Comparison of ENCODE assay signal across 27 cellular contexts in the genomic region with DNA sequence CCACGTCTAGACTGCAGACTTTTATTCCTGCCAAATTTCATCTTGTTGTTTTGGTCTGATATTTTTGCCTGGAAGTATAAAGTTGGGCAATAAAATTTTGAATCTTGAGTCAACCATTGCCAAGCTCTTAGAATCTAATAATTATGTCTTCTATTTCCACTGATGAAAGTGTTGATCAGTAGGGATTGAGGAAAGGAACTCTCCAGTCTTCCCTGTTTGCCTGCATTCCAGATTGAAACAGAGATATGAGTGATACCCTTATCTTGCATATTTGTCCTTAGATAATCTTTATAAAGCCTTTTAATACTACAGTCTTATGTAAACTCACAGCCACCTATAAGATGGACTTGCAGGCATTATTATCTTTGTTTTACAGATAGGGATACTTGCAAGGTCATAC.
"Had no signal": no experiment of that assay in that cellular context is flagged by ENCODE, and none has a peak within 500 bp of the region (broad histone marks: within the 10 kb centered on the region; RNA-seq: fewer than 3 reads in every experiment).

No MANE protein-coding gene starts in this region.

- H3K27me3 ChIP-seq: brain microvascular endothelial cell, esophagus muscularis mucosa, gastroesophageal sphincter, heart right ventricle had no signal

- H3K4me1 ChIP-seq: esophagus muscularis mucosa, gastroesophageal sphincter, heart right ventricle had no signal

- H3K27ac ChIP-seq: brain microvascular endothelial cell, coronary artery, esophagus muscularis mucosa, gastroesophageal sphincter, heart right ventricle had no signal

- H3K9me3 ChIP-seq: esophagus muscularis mucosa, gastroesophageal sphincter, heart right ventricle had no signal

- FAIRE-seq: bronchial epithelial cell had no signal

- DNase-seq: activated CD4-positive, alpha-beta memory T cell treated with anti-CD3 and anti-CD28 coated beads, Interleukin-2, amount 10 ng/mL, durations not matched to agents 7 days and 5 days; activated CD4-positive, alpha-beta T cell treated with anti-CD3 and anti-CD28 coated beads for 1 hour; activated CD4-positive, alpha-beta T cell treated with anti-CD3 and anti-CD28 coated beads for 4 hours; activated CD4-positive, alpha-beta T cell treated with anti-CD3 and anti-CD28 coated beads, Interleukin-2, amount 10 ng/mL, durations not matched to agents 7 days and 5 days; activated CD4-positive, alpha-beta T cell treated with anti-CD3 and anti-CD28 coated beads, Interleukin-2, amount 50 U/mL, for 4 hours; activated CD8-positive, alpha-beta memory T cell treated with anti-CD3 and anti-CD28 coated beads, Interleukin-2, amount 50 U/mL, for 48 hours; activated gamma-delta T cell; activated naive CD4-positive, alpha-beta T cell; activated naive CD4-positive, alpha-beta T cell treated with anti-CD3 and anti-CD28 coated beads, Interleukin-2, amount 10 ng/mL, durations not matched to agents 7 days and 5 days; activated naive CD8-positive, alpha-beta T cell treated with anti-CD3 and anti-CD28 coated beads, Interleukin-2, amount 10 ng/mL, durations not matched to agents 7 days and 5 days; activated T-cell treated with anti-CD3 and anti-CD28 coated beads for 4 hours; activated T-cell treated with anti-CD3 and anti-CD28 coated beads, Interleukin-2, amount 50 U/mL, for 24 hours; activated T-cell treated with anti-CD3 and anti-CD28 coated beads, Interleukin-2, amount 50 U/mL, for 72 hours; amniotic stem cell; anterior cingulate cortex; brain microvascular endothelial cell; dermis blood vessel endothelial cell; effector CD4-positive, alpha-beta T cell; effector memory CD8-positive, alpha-beta T cell; erythroblast; foreskin melanocyte; heart right ventricle; T-helper 2 cell had no signal

- H3K36me3 ChIP-seq: brain microvascular endothelial cell, esophagus muscularis mucosa, gastroesophageal sphincter, heart right ventricle had no signal

- H3K4me3 ChIP-seq: coronary artery, esophagus muscularis mucosa, gastroesophageal sphincter, heart right ventricle had no signal
